Comparison of ENCODE assay signal across 8 cellular contexts in genomic region chr10:25017247-25017590, GRCh38. TPM values are rescaled to one million over a fixed set of nuclear protein-coding genes. Genes with fewer than 3 reads are reported as not detected.
DNase-seq lines count a peak whose midpoint lies in the region; ATAC-seq, FAIRE-seq and TF ChIP-seq lines count a peak whose summit lies in the region.

No MANE protein-coding gene starts in this region.

- TF ChIP-seq CTCF in OCI-LY1 (IDR thresholded peaks at IDR 0.05; ENCODE audit: low read length) = no peak
- TF ChIP-seq CTCF in K562 (IDR thresholded peaks at IDR 0.05 in 2 of 3, conservative IDR thresholded peaks at IDR 0.05 in 1 of 3; ENCODE audit: insufficient read depth in 2 of 3, low read depth in 1 of 3, low read length in 3 of 3) = no peak
- TF ChIP-seq CTCF in left lung (IDR thresholded peaks at IDR 0.05) = no peak

- H3K9me3 ChIP-seq in OCI-LY1 (ENCODE audit: low read length) (no peaks in the 10 kb centered on the region), K562 (replicated peaks; ENCODE audit: control insufficient read depth, insufficient read depth, low read depth, low read length) (no peaks in the 10 kb centered on the region), left lung (no peaks in the 10 kb centered on the region)

- H3K36me3 ChIP-seq in OCI-LY1 (ENCODE audit: insufficient read depth, low read length) = no peaks in the 10 kb centered on the region
- H3K36me3 ChIP-seq in K562 (ENCODE audit: control insufficient read depth, insufficient read depth, low read length) = no peaks in the 10 kb centered on the region; the same call in 2 of the 3 replicates
- no peaks in the 10 kb centered on the region for H3K36me3 ChIP-seq in left lung

- H4K20me1 ChIP-seq in OCI-LY1 (ENCODE audit: insufficient read depth, low read length) = no peaks in the 10 kb centered on the region
- H4K20me1 ChIP-seq in K562 (replicated peaks; ENCODE audit: control insufficient read depth, insufficient read depth, low read length) = no peaks in the 10 kb centered on the region

- H3K27me3 ChIP-seq in OCI-LY1 (ENCODE audit: insufficient read depth, low read length) (no peaks in the 10 kb centered on the region), K562 (ENCODE audit: control insufficient read depth in 2 of 2, insufficient read depth in 2 of 2, low read length in 2 of 2) (no peaks in the 10 kb centered on the region), left lung (no peaks in the 10 kb centered on the region)

- H3K4me3 ChIP-seq in OCI-LY1 (ENCODE audit: low read depth, low read length, poor library complexity, severe bottlenecking) = peak overlapping the region; percentile 46
- peak overlapping the region; percentile 49 for H3K4me3 ChIP-seq in K562
- H3K4me3 ChIP-seq in left lung = peak overlapping the region; percentile 67 to 84

- intact Hi-C loops in K562 (cut with micrococcal nuclease) (loop anchor here (2.0 to 10.0 kb wide), 3 partner anchors 62 to 292 kb away; partner anchors contain the start of genes ARHGAP21 and PRTFDC1), left lung (cut with DNase I) (no loop called here)

- BruUV-seq in K562 (replicated peaks; lab: Mats Ljungman, UMichigan) = TSS peak; percentile 85

- ATAC-seq in HG02678 (IDR thresholded peaks at IDR 0.05; ENCODE audit: unreplicated experiment) (peak; percentile 1), K562 (peak; percentile 0; the same call in 1 of the 3 replicates), left lung (peak; percentile 20)

- H3K9me2 ChIP-seq in OCI-LY1 (ENCODE audit: low read depth, low read length) = no peaks in the 10 kb centered on the region

- no peak for TF ChIP-seq POLR2A in K562 (conservative IDR thresholded peaks at IDR 0.05)

- H3F3A ChIP-seq in OCI-LY1 (ENCODE audit: insufficient read depth, low read length) = no peaks in the 10 kb centered on the region

- 4% methylated on average over 7 of the region's 8 CpGs for WGBS in K562 (ENCODE audit: insufficient coverage, low coverage, missing lambda C conversion rate)

- H3K4me2 ChIP-seq in OCI-LY1 (ENCODE audit: low read length) (peak overlapping the region; percentile 41; the same call in 1 of the 2 replicates), K562 (ENCODE audit: insufficient read depth, low read length) (peak overlapping the region; percentile 86)

- DNase-seq in DMS53 (lab: John Stamatoyannopoulos, UW) = peak; percentile 79
- DNase-seq in DMS53 treated with DMSO at 0.1 percent for 48 hours (lab: John Stamatoyannopoulos, UW; ENCODE audit: unreplicated experiment) = no peak
- DNase-seq in K562 (ENCODE audit: extremely low read depth in 1 of 4, low spot score in 3 of 4) = peak in 3 of 4 experiments; percentile 14 to 52 (median 30)
- DNase-seq in left lung = no peak
- DNase-seq in stimulated activated CD8-positive, alpha-beta memory T cell treated with anti-CD3 and anti-CD28 coated beads, Interleukin-4, amount 100 ng/mL, for 48 hours = peak; percentile 43
- no peak for DNase-seq in effector CD4-positive, alpha-beta T cell

- H3K9ac ChIP-seq in OCI-LY1 (ENCODE audit: low read length) (no peak overlapping the region), K562 (ENCODE audit: insufficient read depth in 1 of 2, low read depth in 2 of 2, low read length in 2 of 2) (peak overlapping the region; percentile 86 to 96)

- H3K27ac ChIP-seq in OCI-LY1 (ENCODE audit: low read depth, low read length, poor library complexity, severe bottlenecking) (no peak overlapping the region), K562 (ENCODE audit: extremely low read depth, low read depth, low read length) (peak overlapping the region; percentile 94), left lung (peak overlapping the region; percentile 91 to 93)

- CTCF ChIA-PET in K562 (lab: Yijun Ruan, JAX; ENCODE audit: low intra/inter-chr PET ratio) = no interaction called here

- POLR2A ChIA-PET in K562 (lab: Yijun Ruan, JAX) = interaction anchor here (0.9 kb wide), 1 partner anchor 314 kb away, joined by 3 read pairs; no protein-coding TSS in a partner anchor

- no peaks in the 10 kb centered on the region for H3K79me2 ChIP-seq in OCI-LY1 (ENCODE audit: insufficient read depth, low read length)
- peaks cover 14% of the 10 kb centered on the region for H3K79me2 ChIP-seq in K562 (ENCODE audit: control insufficient read depth, insufficient read depth, low read length)

- TF ChIP-seq RAD21 in K562 (CRISPR knock-in tag; conservative IDR thresholded peaks at IDR 0.05 in 1 of 2, IDR thresholded peaks at IDR 0.05 in 1 of 2) = no peak

- no peaks in the 10 kb centered on the region for H3K9me1 ChIP-seq in K562 (ENCODE audit: control insufficient read depth, insufficient read depth, low read length)

- FAIRE-seq in K562 (lab: Jason Lieb, UNC) = no peak

- TF ChIP-seq EP300 in K562 (IDR thresholded peaks at IDR 0.05; ENCODE audit: low read length) = no peak

- H3K4me1 ChIP-seq in OCI-LY1 (ENCODE audit: insufficient read depth, low read length, severe bottlenecking) (peaks cover 10% of the 10 kb centered on the region), K562 (replicated peaks in 1 of 2; ENCODE audit: control insufficient read depth in 2 of 2, insufficient read depth in 2 of 2, low read length in 2 of 2) (peaks cover 7 to 9% of the 10 kb centered on the region in 2 experiments), left lung (peaks cover 8 to 18% of the 10 kb centered on the region in 2 donors)

- in situ Hi-C loops in K562 (cut with MboI) = no loop called here

- H2AFZ ChIP-seq in OCI-LY1 (ENCODE audit: low read length) = no peak overlapping the region
- peak overlapping the region; percentile 94 for H2AFZ ChIP-seq in K562 (ENCODE audit: low read depth, low read length)

TF ChIP-seq in K562, 482 proteins besides CTCF, POLR2A, EP300 and RAD21 (continues in another document):
- TF ChIP-seq MTA1 (IDR thresholded peaks at IDR 0.05; ENCODE audit: borderline replicate concordance) = no peak
- peak in 1 of 2 experiments; percentile 12; a peak in 1 of 4 replicates for TF ChIP-seq UBTF (IDR thresholded peaks at IDR 0.05; ENCODE audit: borderline replicate concordance in 1 of 2, low read depth in 2 of 2, low read length in 2 of 2)
- TF ChIP-seq CBX1 (IDR thresholded peaks at IDR 0.05; ENCODE audit: low read depth) = no peak
- TF ChIP-seq BRD4 (IDR thresholded peaks at IDR 0.05) = peak; percentile 73; the same call in 1 of the 2 replicates

RNA-seq across cellular contexts. Expression of gene THNSL1, which starts 0.8 kb away (rescaled TPM):
- total RNA-seq in K562 (2011; cell fraction: chromatin; rRNA removed; ENCODE audit: low replicate concordance) = 1.1 and 3.9 TPM in 2 replicates
- total RNA-seq in K562 (2011; cell fraction: nucleolus; rRNA removed) = 0.33 and 0.92 TPM in 2 replicates
- total RNA-seq in K562 (2011; cell fraction: nucleoplasm; rRNA removed) = 1.5 and 2.0 TPM in 2 replicates
- total RNA-seq in K562 (2014; rRNA removed) = 3.2 and 4.7 TPM in 2 replicates
- total RNA-seq in K562 (2014; rRNA removed; fragmentation: Illumina TruSeq; extraction: Trizol) = 8.6 and 8.9 TPM in 2 replicates
- 5.8 and 6.3 TPM in 2 replicates for total RNA-seq in K562 (2015; rRNA removed; fragmentation: Illumina TruSeq; extraction: Trizol)
- 6.2 and 6.4 TPM in 2 replicates for total RNA-seq in K562 (2021)
- polyA plus RNA-seq in K562 (2011; rRNA removed) = 6.0 and 7.5 TPM in 2 replicates
- polyA plus RNA-seq in K562 (2011; cell fraction: cytosol; rRNA removed) = 1.3 and 2.5 TPM in 2 replicates
- 1.4 and 2.0 TPM in 2 replicates for polyA plus RNA-seq in K562 (2011; cell fraction: nucleus; rRNA removed)
- 3.5 and 5.3 TPM in 2 replicates for polyA plus RNA-seq in K562 (2012)
- polyA plus RNA-seq in K562 (2014; fragmentation: Illumina TruSeq; extraction: Trizol) = 6.4 and 7.0 TPM in 2 replicates
- 1 to 10 TPM; 5.9 to 7.6 TPM for polyA plus RNA-seq in K562 (2014; fragmentation: Nextera tagmentation; extraction: Ambion mirVana)
- 4.2 and 4.5 TPM in 2 replicates for polyA plus RNA-seq in K562 (2014; rRNA removed)
- polyA minus RNA-seq in K562 (2011; rRNA and poly(A)+ RNA removed) = 6.9 and 9.7 TPM in 2 replicates
- polyA minus RNA-seq in K562 (2011; cell fraction: cytosol; rRNA and poly(A)+ RNA removed) = 2.4 and 3.3 TPM in 2 replicates
- 1.3 and 3.0 TPM in 2 replicates for polyA minus RNA-seq in K562 (2011; cell fraction: nucleus; rRNA and poly(A)+ RNA removed)
- total RNA-seq in left lung = 1 to 10 TPM; 3.9 to 4.1 TPM

RNA-seq across cellular contexts. Expression of gene ENKUR, which starts 1.3 kb away (rescaled TPM):
- total RNA-seq in K562 (2011; cell fraction: chromatin; rRNA removed; ENCODE audit: low replicate concordance) = 0.25 and 0.79 TPM in 2 replicates
- 0.13 TPM in 1 of 2 replicates, not detected in the other for total RNA-seq in K562 (2011; cell fraction: nucleolus; rRNA removed)
- total RNA-seq in K562 (2011; cell fraction: nucleoplasm; rRNA removed) = 0.61 TPM in 1 of 2 replicates, not detected in the other
- total RNA-seq in K562 (2014; rRNA removed) = 0.12 and 0.14 TPM in 2 replicates
- total RNA-seq in K562 (2014; rRNA removed; fragmentation: Illumina TruSeq; extraction: Trizol) = 0.06 and 0.25 TPM in 2 replicates
- 0.11 TPM in 2 replicates for total RNA-seq in K562 (2015; rRNA removed; fragmentation: Illumina TruSeq; extraction: Trizol)
- 0.09 and 0.20 TPM in 2 replicates for total RNA-seq in K562 (2021)
- polyA plus RNA-seq in K562 (2011; rRNA removed) = 0.19 and 0.46 TPM in 2 replicates
- 0.03 and 0.09 TPM in 2 replicates for polyA plus RNA-seq in K562 (2011; cell fraction: cytosol; rRNA removed)
- 0.14 and 0.15 TPM in 2 replicates for polyA plus RNA-seq in K562 (2011; cell fraction: nucleus; rRNA removed)
- polyA plus RNA-seq in K562 (2012) = 0.14 and 0.23 TPM in 2 replicates
- polyA plus RNA-seq in K562 (2014; fragmentation: Illumina TruSeq; extraction: Trizol) = 0.21 TPM in 1 of 2 replicates, not detected in the other
- under 1 TPM; 0.06 to 0.07 TPM for polyA plus RNA-seq in K562 (2014; fragmentation: Nextera tagmentation; extraction: Ambion mirVana)
- 0.28 TPM in 1 of 2 replicates, not detected in the other for polyA plus RNA-seq in K562 (2014; rRNA removed)
- polyA minus RNA-seq in K562 (2011; rRNA and poly(A)+ RNA removed) = 0.21 and 0.28 TPM in 2 replicates
- polyA minus RNA-seq in K562 (2011; cell fraction: cytosol; rRNA and poly(A)+ RNA removed) = not detected in 2 replicates
- polyA minus RNA-seq in K562 (2011; cell fraction: nucleus; rRNA and poly(A)+ RNA removed) = 0.22 TPM in 1 of 2 replicates, not detected in the other
- 1 to 10 TPM in 1 of 2 donors, under 1 TPM in 1; 0.06 to 4.3 TPM for total RNA-seq in left lung

Comparison
In these comparisons a context has a peak if more than half of its experiments do, and no peak if none do; other contexts are left out.
1. DNase-seq: peak in DMS53 (single experiment), K562 (3 of 4) and stimulated activated CD8-positive, alpha-beta memory T cell treated with anti-CD3 and anti-CD28 coated beads, Interleukin-4, amount 100 ng/mL, for 48 hours (single experiment); none in DMS53 treated with DMSO at 0.1 percent for 48 hours (single experiment), left lung (0 of 2) and effector CD4-positive, alpha-beta T cell (single experiment).
2. Peak in every context shown above with its lines, with median percentiles within 50 percentile points of each other: ATAC-seq and H3K4me3 ChIP-seq.